ENCODE assay signal across 27 cellular contexts in genomic region chr2:47640356-47640755, GRCh38.
"Had no signal": no experiment of that assay in that cellular context is flagged by ENCODE, and none has a peak within 500 bp of the region (broad histone marks: within the 10 kb centered on the region; RNA-seq: fewer than 3 reads in every experiment).

No MANE protein-coding gene starts in this region.

- H3K9me3 Mint-ChIP-seq: activated CD4-positive, alpha-beta memory T cell treated with anti-CD3 and anti-CD28 coated beads for 36 hours; activated CD4-positive, alpha-beta T cell treated with anti-CD3 and anti-CD28 coated beads, Interleukin-2, amount 10 ng/mL, durations not matched to agents 24 days and 14 days; activated T-cell treated with anti-CD3 and anti-CD28 coated beads, Interleukin-2, amount 50 U/mL, for 4 hours; activated T-helper 17 cell treated with anti-CD3 and anti-CD28 coated beads, Interleukin-2, amount 50 U/mL, for 72 hours; T-helper 2 cell treated with Interferon-gamma antibody and Interleukin-4, amounts not matched to agents 5 μg/mL and 100 μg/mL, for 36 hours had no signal

- H3K36me3 Mint-ChIP-seq: activated CD4-positive, alpha-beta memory T cell treated with anti-CD3 and anti-CD28 coated beads for 36 hours had no signal

- H3K4me3 Mint-ChIP-seq: activated CD4-positive, alpha-beta memory T cell treated with anti-CD3 and anti-CD28 coated beads for 36 hours; activated CD4-positive, alpha-beta T cell treated with anti-CD3 and anti-CD28 coated beads for 36 hours; activated CD4-positive, alpha-beta T cell treated with anti-CD3 and anti-CD28 coated beads, Interleukin-2, amount 10 ng/mL, durations not matched to agents 24 days and 14 days; activated CD8-positive, alpha-beta T cell treated with anti-CD3 and anti-CD28 coated beads, Interleukin-2, amount 10 ng/mL, durations not matched to agents 7 days and 5 days; activated naive CD8-positive, alpha-beta T cell; activated T-cell treated with anti-CD3 and anti-CD28 coated beads, Interleukin-2, amount 50 U/mL, for 4 hours; activated T-helper 17 cell treated with anti-CD3 and anti-CD28 coated beads, Interleukin-2, amount 50 U/mL, for 72 hours; T-helper 17 cell; T-helper 2 cell treated with Interferon-gamma antibody and Interleukin-4, amounts not matched to agents 5 μg/mL and 100 μg/mL, for 36 hours had no signal

- H3K27ac ChIP-seq: brain microvascular endothelial cell, epithelial cell of prostate, esophagus squamous epithelium, gastroesophageal sphincter, WERI-Rb-1 had no signal

- H3K36me3 ChIP-seq: brain microvascular endothelial cell, esophagus squamous epithelium, gastroesophageal sphincter, WERI-Rb-1 had no signal

- H3K27ac Mint-ChIP-seq: activated CD4-positive, alpha-beta memory T cell treated with anti-CD3 and anti-CD28 coated beads for 36 hours; activated CD4-positive, alpha-beta T cell treated with anti-CD3 and anti-CD28 coated beads for 36 hours; activated CD4-positive, alpha-beta T cell treated with anti-CD3 and anti-CD28 coated beads, Interleukin-2, amount 10 ng/mL, durations not matched to agents 24 days and 14 days; activated CD8-positive, alpha-beta T cell treated with anti-CD3 and anti-CD28 coated beads, Interleukin-2, amount 10 ng/mL, durations not matched to agents 7 days and 5 days; activated naive CD8-positive, alpha-beta T cell; activated T-helper 17 cell treated with anti-CD3 and anti-CD28 coated beads, Interleukin-2, amount 50 U/mL, for 72 hours; T-helper 17 cell; T-helper 2 cell treated with Interferon-gamma antibody and Interleukin-4, amounts not matched to agents 5 μg/mL and 100 μg/mL, for 36 hours had no signal

- H3K4me3 ChIP-seq: esophagus squamous epithelium, gastroesophageal sphincter had no signal

- H3K4me1 Mint-ChIP-seq: activated CD4-positive, alpha-beta T cell treated with anti-CD3 and anti-CD28 coated beads for 36 hours; activated CD4-positive, alpha-beta T cell treated with anti-CD3 and anti-CD28 coated beads, Interleukin-2, amount 10 ng/mL, durations not matched to agents 24 days and 14 days; activated T-helper 17 cell treated with anti-CD3 and anti-CD28 coated beads, Interleukin-2, amount 50 U/mL, for 72 hours; T-helper 17 cell had no signal

- H3K4me1 ChIP-seq: esophagus squamous epithelium had no signal

- H3K27me3 ChIP-seq: brain microvascular endothelial cell, esophagus squamous epithelium, gastroesophageal sphincter had no signal

- DNase-seq: activated CD4-positive, alpha-beta memory T cell treated with anti-CD3 and anti-CD28 coated beads for 36 hours; activated CD4-positive, alpha-beta T cell treated with anti-CD3 and anti-CD28 coated beads for 36 hours; activated CD4-positive, alpha-beta T cell treated with anti-CD3 and anti-CD28 coated beads, Interleukin-2, amount 10 ng/mL, durations not matched to agents 24 days and 14 days; activated CD4-positive, CD25-positive, alpha-beta regulatory T cell; activated CD4-positive, CD25-positive, alpha-beta regulatory T cell treated with anti-CD3 and anti-CD28 coated beads, Interleukin-2, amount 50 U/mL, for 72 hours; activated CD8-positive, alpha-beta T cell treated with anti-CD3 and anti-CD28 coated beads, Interleukin-2, amount 10 ng/mL, durations not matched to agents 7 days and 5 days; activated effector memory CD4-positive, alpha-beta T cell treated with Interleukin-2 at 50 U/mL for 16 hours; activated gamma-delta T cell treated with Interleukin-2 at 50 U/mL for 16 hours; activated naive CD4-positive, alpha-beta T cell treated with anti-CD3 and anti-CD28 coated beads, Interleukin-2, amount 50 U/mL, for 16 hours; activated naive CD4-positive, alpha-beta T cell treated with Interleukin-2 at 50 U/mL for 16 hours; activated T-cell treated with anti-CD3 and anti-CD28 coated beads, Interleukin-2, amount 50 U/mL, for 4 hours; amniotic stem cell; anterior cingulate cortex; brain microvascular endothelial cell; caudate nucleus; effector CD8-positive, alpha-beta T cell; esophagus squamous epithelium; foreskin melanocyte; T-helper 1 cell; T-helper 17 cell; T1000; WERI-Rb-1 had no signal

- H3K27me3 Mint-ChIP-seq: activated T-helper 17 cell treated with anti-CD3 and anti-CD28 coated beads, Interleukin-2, amount 50 U/mL, for 72 hours had no signal

- ATAC-seq: activated CD4-positive, alpha-beta T cell treated with anti-CD3 and anti-CD28 coated beads for 36 hours; activated CD8-positive, alpha-beta T cell treated with anti-CD3 and anti-CD28 coated beads, Interleukin-2, amount 10 ng/mL, durations not matched to agents 7 days and 5 days; activated T-cell treated with anti-CD3 and anti-CD28 coated beads, Interleukin-2, amount 50 U/mL, for 4 hours; activated T-helper 17 cell treated with anti-CD3 and anti-CD28 coated beads, Interleukin-2, amount 50 U/mL, for 72 hours; gastroesophageal sphincter; T-helper 17 cell had no signal

- H3K9me3 ChIP-seq: esophagus squamous epithelium, gastroesophageal sphincter had no signal
